ENCODE assay signal across 1 cellular context in the genomic region with DNA sequence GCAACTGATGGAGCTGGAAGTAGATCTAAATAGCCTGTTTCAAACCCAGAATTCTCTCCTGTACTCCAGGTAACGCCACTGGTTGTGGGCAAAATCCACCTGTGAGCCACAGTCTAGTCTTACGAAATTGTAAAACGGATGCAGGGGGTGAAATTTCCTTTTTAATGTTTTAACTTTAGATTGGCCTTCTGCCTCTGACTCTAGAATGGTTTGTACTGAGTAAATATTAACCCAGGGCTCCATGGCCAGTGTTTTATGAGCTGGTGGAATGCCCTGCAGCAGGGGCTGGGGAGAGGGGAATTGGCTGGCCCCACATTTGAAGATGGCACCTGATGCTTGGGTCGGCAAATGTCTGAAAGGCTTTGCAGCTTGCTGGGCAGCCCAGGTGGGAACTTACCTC.
TF ChIP-seq lines count a peak whose summit lies in the region.

No MANE protein-coding gene starts in this region.

TF ChIP-seq in liver, 16 proteins besides CTCF, POLR2A, EP300 and RAD21 (continued from another document):
- TF ChIP-seq, protein P1, sequence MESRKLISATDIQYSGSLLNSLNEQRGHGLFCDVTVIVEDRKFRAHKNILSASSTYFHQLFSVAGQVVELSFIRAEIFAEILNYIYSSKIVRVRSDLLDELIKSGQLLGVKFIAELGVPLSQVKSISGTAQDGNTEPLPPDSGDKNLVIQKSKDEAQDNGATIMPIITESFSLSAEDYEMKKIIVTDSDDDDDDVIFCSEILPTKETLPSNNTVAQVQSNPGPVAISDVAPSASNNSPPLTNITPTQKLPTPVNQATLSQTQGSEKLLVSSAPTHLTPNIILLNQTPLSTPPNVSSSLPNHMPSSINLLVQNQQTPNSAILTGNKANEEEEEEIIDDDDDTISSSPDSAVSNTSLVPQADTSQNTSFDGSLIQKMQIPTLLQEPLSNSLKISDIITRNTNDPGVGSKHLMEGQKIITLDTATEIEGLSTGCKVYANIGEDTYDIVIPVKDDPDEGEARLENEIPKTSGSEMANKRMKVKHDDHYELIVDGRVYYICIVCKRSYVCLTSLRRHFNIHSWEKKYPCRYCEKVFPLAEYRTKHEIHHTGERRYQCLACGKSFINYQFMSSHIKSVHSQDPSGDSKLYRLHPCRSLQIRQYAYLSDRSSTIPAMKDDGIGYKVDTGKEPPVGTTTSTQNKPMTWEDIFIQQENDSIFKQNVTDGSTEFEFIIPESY (IDR thresholded peaks at IDR 0.05) = peak; percentile 27
- TF ChIP-seq RXRA (IDR thresholded peaks at IDR 0.05) (peak; percentile 45 to 82), HNF4G (IDR thresholded peaks at IDR 0.05) (no peak), JUND (IDR thresholded peaks at IDR 0.05) (peak in 1 of 2 donors; percentile 47), FOXA2 (IDR thresholded peaks at IDR 0.05) (peak; percentile 34), TAF1 (conservative IDR thresholded peaks at IDR 0.05) (no peak), FOXA1 (IDR thresholded peaks at IDR 0.05) (no peak), EGR1 (IDR thresholded peaks at IDR 0.05; ENCODE audit: low read depth in 2 of 2) (peak in 1 of 2 donors; percentile 24), YY1 (IDR thresholded peaks at IDR 0.05) (peak; percentile 68), NR2F2 (IDR thresholded peaks at IDR 0.05) (no peak), SP1 (IDR thresholded peaks at IDR 0.05) (peak; percentile 65), GABPA (IDR thresholded peaks at IDR 0.05 in 1 of 2, conservative IDR thresholded peaks at IDR 0.05 in 1 of 2) (peak in 1 of 2 donors; percentile 63)
- TF ChIP-seq, protein P2, sequence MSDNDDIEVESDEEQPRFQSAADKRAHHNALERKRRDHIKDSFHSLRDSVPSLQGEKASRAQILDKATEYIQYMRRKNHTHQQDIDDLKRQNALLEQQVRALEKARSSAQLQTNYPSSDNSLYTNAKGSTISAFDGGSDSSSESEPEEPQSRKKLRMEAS (IDR thresholded peaks at IDR 0.05) = peak; percentile 62
- TF ChIP-seq, protein P3, sequence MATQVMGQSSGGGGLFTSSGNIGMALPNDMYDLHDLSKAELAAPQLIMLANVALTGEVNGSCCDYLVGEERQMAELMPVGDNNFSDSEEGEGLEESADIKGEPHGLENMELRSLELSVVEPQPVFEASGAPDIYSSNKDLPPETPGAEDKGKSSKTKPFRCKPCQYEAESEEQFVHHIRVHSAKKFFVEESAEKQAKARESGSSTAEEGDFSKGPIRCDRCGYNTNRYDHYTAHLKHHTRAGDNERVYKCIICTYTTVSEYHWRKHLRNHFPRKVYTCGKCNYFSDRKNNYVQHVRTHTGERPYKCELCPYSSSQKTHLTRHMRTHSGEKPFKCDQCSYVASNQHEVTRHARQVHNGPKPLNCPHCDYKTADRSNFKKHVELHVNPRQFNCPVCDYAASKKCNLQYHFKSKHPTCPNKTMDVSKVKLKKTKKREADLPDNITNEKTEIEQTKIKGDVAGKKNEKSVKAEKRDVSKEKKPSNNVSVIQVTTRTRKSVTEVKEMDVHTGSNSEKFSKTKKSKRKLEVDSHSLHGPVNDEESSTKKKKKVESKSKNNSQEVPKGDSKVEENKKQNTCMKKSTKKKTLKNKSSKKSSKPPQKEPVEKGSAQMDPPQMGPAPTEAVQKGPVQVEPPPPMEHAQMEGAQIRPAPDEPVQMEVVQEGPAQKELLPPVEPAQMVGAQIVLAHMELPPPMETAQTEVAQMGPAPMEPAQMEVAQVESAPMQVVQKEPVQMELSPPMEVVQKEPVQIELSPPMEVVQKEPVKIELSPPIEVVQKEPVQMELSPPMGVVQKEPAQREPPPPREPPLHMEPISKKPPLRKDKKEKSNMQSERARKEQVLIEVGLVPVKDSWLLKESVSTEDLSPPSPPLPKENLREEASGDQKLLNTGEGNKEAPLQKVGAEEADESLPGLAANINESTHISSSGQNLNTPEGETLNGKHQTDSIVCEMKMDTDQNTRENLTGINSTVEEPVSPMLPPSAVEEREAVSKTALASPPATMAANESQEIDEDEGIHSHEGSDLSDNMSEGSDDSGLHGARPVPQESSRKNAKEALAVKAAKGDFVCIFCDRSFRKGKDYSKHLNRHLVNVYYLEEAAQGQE (IDR thresholded peaks at IDR 0.05) = peak; percentile 20
